ENCODE assay signal across 9 cellular contexts in the genomic region with DNA sequence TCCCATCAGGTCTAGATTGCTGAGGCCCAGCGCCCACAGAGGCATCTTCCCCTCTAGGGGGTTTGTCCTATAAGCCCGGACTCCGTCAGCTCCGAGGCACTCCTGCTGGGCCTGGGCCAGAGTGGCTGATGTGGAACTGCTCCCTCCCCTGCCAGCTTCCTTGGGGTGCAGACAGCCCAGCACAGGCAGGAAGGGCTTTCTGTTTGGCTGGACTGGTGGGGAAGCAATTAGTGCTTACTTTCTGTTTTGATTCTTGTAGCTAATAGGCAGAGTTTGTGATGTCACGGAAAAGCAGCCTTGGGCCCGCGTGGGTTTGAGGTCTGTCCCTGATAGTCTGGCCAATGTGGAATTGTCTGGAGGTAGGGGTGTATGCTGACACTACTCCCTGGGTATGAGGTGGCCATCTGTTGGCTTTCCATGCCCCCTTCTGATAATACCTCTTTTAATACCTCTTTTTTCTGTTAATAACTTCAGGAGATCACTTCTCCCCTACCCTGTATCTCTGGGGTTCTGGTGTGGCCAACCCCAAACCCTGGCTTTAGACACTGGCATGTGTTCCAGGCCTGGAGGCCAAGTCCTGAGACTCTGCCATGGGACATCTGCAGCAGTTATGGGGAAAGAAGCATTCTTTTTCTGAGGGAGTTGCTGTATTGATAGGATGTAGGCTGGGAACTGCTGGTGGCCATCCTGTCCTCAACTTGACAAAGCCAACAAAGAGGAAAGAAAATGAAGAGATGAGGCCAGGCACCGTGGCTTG.
DNase-seq lines count a peak whose midpoint lies in the region; ATAC-seq and TF ChIP-seq lines count a peak whose summit lies in the region.
"Had no signal": no experiment of that assay in that cellular context is flagged by ENCODE, and none has a peak within 500 bp of the region (broad histone marks: within the 10 kb centered on the region; RNA-seq: fewer than 3 reads in every experiment).

No MANE protein-coding gene starts in this region.

- TF ChIP-seq EP300 in tibial nerve (IDR thresholded peaks at IDR 0.05), result no peak

- DNase-seq in DMS 273 (lab: John Stamatoyannopoulos, UW; ENCODE audit: unreplicated experiment) (peak; percentile 38), DMS 273 treated with DMSO at 0.1 percent for 48 hours (lab: John Stamatoyannopoulos, UW) (no peak), amygdala (lab: John Stamatoyannopoulos, UW) (peak in 34 of 56 donors; percentile 4 to 64 (median 30)), right lobe of liver (peak in 2 of 3 donors; percentile 60 to 64), tibial nerve (ENCODE audit: low spot score in 2 of 2) (no peak), NCI-H524 treated with DMSO at 0.1 percent for 48 hours (lab: John Stamatoyannopoulos, UW) (no peak)

- H3K27ac ChIP-seq in right lobe of liver (peak overlapping the region; percentile 31 to 74 (median 48)), tibial nerve (peak overlapping the region; percentile 19 to 91 (median 60))
- H3K27ac ChIP-seq: 22Rv1 had no signal

- WGBS in right lobe of liver (ENCODE audit: insufficient coverage, low coverage, low lambda C conversion rate, missing lambda C conversion rate), result 67% methylated on average over 4 of the region's 8 CpGs
- WGBS in tibial nerve, 2 donors, result 47 to 54% methylated on average over 8 of the region's 8 CpGs

- TF ChIP-seq POLR2A in right lobe of liver (IDR thresholded peaks at IDR 0.05), result no peak
- TF ChIP-seq POLR2A in tibial nerve (IDR thresholded peaks at IDR 0.05), result no peak

- intact Hi-C loops in right lobe of liver (cut with DNase I), result no loop called here

- H3K4me1 ChIP-seq in right lobe of liver (peaks cover 0 to 26% (median 2%) of the 10 kb centered on the region in 4 donors), tibial nerve (peaks cover 0 to 45% (median 27%) of the 10 kb centered on the region in 4 donors)

- no peaks in the 10 kb centered on the region for H3K9me3 ChIP-seq in right lobe of liver
- H3K9me3 ChIP-seq in tibial nerve, result no peaks in the 10 kb centered on the region

- ATAC-seq in right lobe of liver (peak; percentile 45 to 72 (median 64)), HG03354 (IDR thresholded peaks at IDR 0.05; ENCODE audit: poor library complexity, severe bottlenecking, unreplicated experiment) (no peak), HG02571 (IDR thresholded peaks at IDR 0.05; ENCODE audit: unreplicated experiment) (no peak)

- H3K36me3 ChIP-seq in right lobe of liver (no peaks in the 10 kb centered on the region), tibial nerve (no peaks in the 10 kb centered on the region)

- TF ChIP-seq CTCF in right lobe of liver (IDR thresholded peaks at IDR 0.05) (no peak), tibial nerve (IDR thresholded peaks at IDR 0.05) (no peak)

- H3K27me3 ChIP-seq in right lobe of liver (no peaks in the 10 kb centered on the region), tibial nerve (no peaks in the 10 kb centered on the region)

- no peak overlapping the region for H3K4me3 ChIP-seq in right lobe of liver
- peak overlapping the region in 1 of 4 donors; percentile 11 for H3K4me3 ChIP-seq in tibial nerve

Comparison
In these comparisons a context has a peak if more than half of its experiments do, and no peak if none do; other contexts are left out.
1. DNase-seq: peak in DMS 273 (single experiment), amygdala (34 of 56) and right lobe of liver (2 of 3); none in DMS 273 treated with DMSO at 0.1 percent for 48 hours (single experiment), tibial nerve (0 of 2) and NCI-H524 treated with DMSO at 0.1 percent for 48 hours (single experiment).
2. ATAC-seq: peak in right lobe of liver (4 of 4); none in HG03354 (single experiment) and HG02571 (single experiment).